ENCODE assay signal across 26 cellular contexts in the genomic region with DNA sequence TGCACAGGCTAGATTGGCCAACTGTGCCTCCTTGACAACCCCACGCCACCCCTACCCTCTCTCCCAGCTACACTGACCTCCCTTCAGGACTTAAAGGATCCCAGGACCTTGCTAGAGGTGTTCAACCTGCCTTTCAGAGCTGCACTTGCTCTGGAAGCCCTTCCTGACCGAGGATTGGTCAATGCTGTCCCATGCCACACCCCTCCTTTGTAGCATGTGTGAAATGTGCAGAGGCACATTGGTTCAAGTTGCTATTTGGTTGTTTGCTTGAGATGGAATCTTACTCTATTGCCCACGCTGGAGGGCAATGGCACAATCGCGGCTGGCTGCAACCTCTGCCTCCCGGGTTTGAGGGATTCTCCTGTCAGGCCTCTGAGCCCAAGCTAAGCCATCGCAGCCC. TPM values are rescaled to one million over a fixed set of nuclear protein-coding genes. Genes with fewer than 3 reads are reported as not detected.
DNase-seq lines count a peak whose midpoint lies in the region; ATAC-seq, FAIRE-seq and TF ChIP-seq lines count a peak whose summit lies in the region.
"Had no signal": no experiment of that assay in that cellular context is flagged by ENCODE, and none has a peak within 500 bp of the region (broad histone marks: within the 10 kb centered on the region; RNA-seq: fewer than 3 reads in every experiment).

No MANE protein-coding gene starts in this region.

- no peaks in the 10 kb centered on the region for H4K20me1 ChIP-seq in HCT116 (ENCODE audit: insufficient read depth)

- no peaks in the 10 kb centered on the region for H3K36me3 ChIP-seq in HCT116 (ENCODE audit: control insufficient read depth in 1 of 2, insufficient read depth in 2 of 2, low read length in 2 of 2)
- H3K36me3 ChIP-seq: SJSA1, transverse colon had no signal

- no peaks in the 10 kb centered on the region for H3K9me2 ChIP-seq in HCT116 (ENCODE audit: insufficient read depth)

- no peaks in the 10 kb centered on the region for H3K27me3 ChIP-seq in HCT116 (ENCODE audit: insufficient read depth, low read length)

- H3K4me1 Mint-ChIP-seq in brain, result peaks cover 3% of the 10 kb centered on the region

- H3K9ac ChIP-seq in HCT116 (ENCODE audit: low read length), result no peak overlapping the region

- intact Hi-C loops in HCT116 (cut with micrococcal nuclease), result no loop called here

- TF ChIP-seq CTCF in HCT116 (IDR thresholded peaks at IDR 0.05 in 2 of 3, conservative IDR thresholded peaks at IDR 0.05 in 1 of 3; ENCODE audit: borderline replicate concordance in 1 of 3, insufficient read depth in 1 of 3, low read depth in 2 of 3, low read length in 2 of 3) (no peak), brain (conservative IDR thresholded peaks at IDR 0.05) (no peak)

- H3K27ac Mint-ChIP-seq in brain, result peak overlapping the region in 3 of 5 experiments; percentile 96 to 100 (median 99)
- H3K27ac Mint-ChIP-seq: natural killer cell treated with Interleukin-12 subunit alpha and Interleukin-12 subunit beta and Interleukin-15 and Interleukin-18, amount 100 ng/mL, for 72 hours had no signal

- H3K27ac ChIP-seq in HCT116 (ENCODE audit: low read depth, low read length) (no peak overlapping the region), substantia nigra (ENCODE audit: low read depth, low read length, poor library complexity, severe bottlenecking) (no peak overlapping the region)
- H3K27ac ChIP-seq: PC-9, SJSA1, transverse colon had no signal

- peaks cover 7 to 22% of the 10 kb centered on the region in 2 experiments for H3K4me1 ChIP-seq in HCT116 (ENCODE audit: control insufficient read depth in 1 of 2, insufficient read depth in 2 of 2, low read length in 2 of 2)

- no TSS peak for BruUV-seq in HCT116 (replicated peaks; lab: Mats Ljungman, UMichigan)

- peaks cover 3% of the 10 kb centered on the region for H3K27me3 Mint-ChIP-seq in brain

- no peaks in the 10 kb centered on the region for H3K36me3 Mint-ChIP-seq in brain
- H3K36me3 Mint-ChIP-seq: CD4-positive, alpha-beta memory T cell; natural killer cell treated with Interleukin-12 subunit alpha and Interleukin-12 subunit beta and Interleukin-15 and Interleukin-18, amount 100 ng/mL, for 72 hours had no signal

- no peaks in the 10 kb centered on the region for H3K79me2 ChIP-seq in HCT116 (ENCODE audit: insufficient read depth, low read length)

- ATAC-seq in HCT116, result peak; percentile 48
- ATAC-seq: natural killer cell treated with Interleukin-12 subunit alpha and Interleukin-12 subunit beta and Interleukin-15 and Interleukin-18, amount 100 ng/mL, for 72 hours; stimulated activated naive CD8-positive, alpha-beta T cell treated with anti-CD3 and anti-CD28 coated beads, Interleukin-15, Interleukin-2, amounts not matched to agents 100 U/mL and 50 U/mL, for 24 hours had no signal

- no peak overlapping the region for H3K4me2 ChIP-seq in HCT116 (ENCODE audit: low read length)
- H3K4me2 ChIP-seq: PC-9 had no signal

- POLR2A ChIA-PET in HCT116 (lab: Charles Lee), result no interaction called here

- no peak for FAIRE-seq in RCC 7860 (lab: Jason Lieb, UNC)
- FAIRE-seq: frontal cortex, HTR-8/SVneo, small intestine had no signal

- CTCF ChIA-PET in HCT116 (lab: Charles Lee), result no interaction called here

- no peaks in the 10 kb centered on the region for H3K9me3 ChIP-seq in HCT116 (ENCODE audit: control insufficient read depth in 1 of 2, insufficient read depth in 1 of 2, low read depth in 1 of 2, low read length in 2 of 2)
- H3K9me3 ChIP-seq: SJSA1, transverse colon had no signal

- RAD21 ChIA-PET in HCT116 (lab: Charles Lee; ENCODE audit: low non-redundant PET in 1 of 2, low total read pairs in 2 of 2, uncharacterized antibody in 2 of 2, unreplicated experiment in 2 of 2), result no interaction called here

- no peak overlapping the region for H2AFZ ChIP-seq in HCT116 (ENCODE audit: low read depth, low read length, poor library complexity, severe bottlenecking)
- H2AFZ ChIP-seq: PC-9 had no signal

- no peak for TF ChIP-seq POLR2A in HCT116 (IDR thresholded peaks at IDR 0.05; ENCODE audit: borderline replicate concordance, extremely low read depth, insufficient read depth, insufficient read length)

- TF ChIP-seq RAD21 in HCT116 (IDR thresholded peaks at IDR 0.05; ENCODE audit: low read depth), result no peak

- peak overlapping the region in 3 of 5 experiments; percentile 22 to 80 (median 31) for H3K4me3 Mint-ChIP-seq in brain
- H3K4me3 Mint-ChIP-seq: CD4-positive, alpha-beta memory T cell; natural killer cell treated with Interleukin-12 subunit alpha and Interleukin-12 subunit beta and Interleukin-15 and Interleukin-18, amount 100 ng/mL, for 72 hours had no signal

- H3K4me3 ChIP-seq in HCT116 (replicated peaks in 1 of 2; ENCODE audit: low read depth in 1 of 2, low read length in 2 of 2), result no peak overlapping the region
- H3K4me3 ChIP-seq: PC-9, SJSA1, transverse colon had no signal

- DNase-seq in D341Med (ENCODE audit: low spot score) (peak; percentile 33), HCT116 (ENCODE audit: low read depth, low spot score) (no peak), myocyte (ENCODE audit: low read depth) (peak; percentile 29), NCI-H2196 treated with DMSO at 0.1 percent for 48 hours (lab: John Stamatoyannopoulos, UW; ENCODE audit: unreplicated experiment) (no peak), substantia nigra (lab: John Stamatoyannopoulos, UW) (no peak), RCC 7860 (ENCODE audit: low spot score) (no peak)
- no peak for DNase-seq in stimulated activated naive CD4-positive, alpha-beta T cell treated with Interleukin-2 at 50 U/mL for 16 hours (lab: John Stamatoyannopoulos, UW)
- DNase-seq: activated CD4-positive, alpha-beta T cell treated with anti-CD3 and anti-CD28 coated beads, Interleukin-2, amount 50 U/mL, for 48 hours; activated effector memory CD4-positive, alpha-beta T cell treated with anti-CD3 and anti-CD28 coated beads, Interleukin-2, amount 50 U/mL, for 16 hours; CD4-positive, alpha-beta memory T cell; DMS79 treated with DMSO at 0.1 percent for 48 hours; NCI-H748 treated with DMSO at 0.1 percent for 48 hours; PC-9; small intestine; stimulated activated CD4-positive, alpha-beta T cell treated with anti-CD3 and anti-CD28 coated beads, Interleukin-2, amount 100 ng/mL, for 48 hours; stimulated activated naive CD8-positive, alpha-beta T cell treated with anti-CD3 and anti-CD28 coated beads, Interleukin-15, Interleukin-2, amounts not matched to agents 100 U/mL and 50 U/mL, for 24 hours; transverse colon had no signal

- peaks cover 0 to 6% (median 0%) of the 10 kb centered on the region in 5 experiments for H3K9me3 Mint-ChIP-seq in brain
- H3K9me3 Mint-ChIP-seq: CD4-positive, alpha-beta memory T cell; natural killer cell treated with Interleukin-12 subunit alpha and Interleukin-12 subunit beta and Interleukin-15 and Interleukin-18, amount 100 ng/mL, for 72 hours had no signal

TF ChIP-seq in HCT116, 20 proteins besides CTCF, POLR2A, EP300 and RAD21:
- TF ChIP-seq TCF7L2 (IDR thresholded peaks at IDR 0.05; ENCODE audit: borderline replicate concordance, extremely low read depth, insufficient read depth, insufficient read length), result no peak
- no peak for TF ChIP-seq YY1 (IDR thresholded peaks at IDR 0.05; ENCODE audit: extremely low read depth, insufficient replicate concordance, low read depth, low read length)
- no peak for TF ChIP-seq SP1 (IDR thresholded peaks at IDR 0.05; ENCODE audit: low read depth)
- TF ChIP-seq ELF1 (IDR thresholded peaks at IDR 0.05; ENCODE audit: borderline replicate concordance, low read depth), result no peak
- TF ChIP-seq ATF3 (IDR thresholded peaks at IDR 0.05), result no peak
- no peak for TF ChIP-seq SIN3A (IDR thresholded peaks at IDR 0.05; ENCODE audit: low read depth)
- no peak for TF ChIP-seq SRF (IDR thresholded peaks at IDR 0.05; ENCODE audit: low read depth)
- no peak for TF ChIP-seq EZH2phosphoT487 (IDR thresholded peaks at IDR 0.05; ENCODE audit: borderline replicate concordance)
- TF ChIP-seq POLR2AphosphoS5 (IDR thresholded peaks at IDR 0.05; ENCODE audit: low read depth, low read length), result no peak
- TF ChIP-seq ZNF274 (IDR thresholded peaks at IDR 0.05; ENCODE audit: low read depth, low read length), result no peak
- no peak for TF ChIP-seq EGR1 (IDR thresholded peaks at IDR 0.05; ENCODE audit: low read depth)
- no peak for TF ChIP-seq FOSL1 (IDR thresholded peaks at IDR 0.05; ENCODE audit: low read depth)
- TF ChIP-seq CEBPB (IDR thresholded peaks at IDR 0.05; ENCODE audit: low read depth), result no peak
TF ChIP-seq in HCT116: peak in this region for 0.

RNA-seq across cellular contexts. Expression of gene ACTA1, which starts 21.8 kb away (rescaled TPM):
- not detected for total RNA-seq in HCT116 (2021; ENCODE audit: unreplicated experiment)
- 0.15 and 0.18 TPM in 2 replicates for polyA plus RNA-seq in HCT116 (2012)
- polyA plus RNA-seq in brain (ENCODE audit: insufficient read depth, low read depth, low replicate concordance), result 0.88 TPM
- 1,702 and 1,763 TPM in 2 replicates for total RNA-seq in myocyte
- polyA plus RNA-seq in myocyte (2012), result 719 TPM
- total RNA-seq: epithelial cell of proximal tubule; H4; mesenteric fat pad; natural killer cell treated with Interleukin-12 subunit alpha and Interleukin-12 subunit beta and Interleukin-15 and Interleukin-18, amount 100 ng/mL, for 72 hours; PC-9; SJSA1; T-helper 2 cell treated with Interferon-gamma antibody and Interleukin-4, amounts not matched to agents 100 ng/mL and 5 ng/mL, for 36 hours had no signal
- polyA plus RNA-seq: CD4-positive, alpha-beta memory T cell had no signal

Comparison
In these comparisons a context has a peak if more than half of its experiments do, and no peak if none do; other contexts are left out.
1. DNase-seq: peak in D341Med (single experiment) and myocyte (single experiment); none in HCT116 (single experiment), NCI-H2196 treated with DMSO at 0.1 percent for 48 hours (single experiment), stimulated activated naive CD4-positive, alpha-beta T cell treated with Interleukin-2 at 50 U/mL for 16 hours (single experiment), substantia nigra (0 of 49) and RCC 7860 (single experiment).
2. RNA of gene ACTA1, which starts 21.8 kb away (total RNA-seq): 1,702 to 1,763 TPM in myocyte; not detected in HCT116 (single experiment); every median in the first group is over 1,000 times any median in the second.